1 cellular context compared by ENCODE assay signal in genomic region chr4:102687373-102687981, GRCh38.
TF ChIP-seq lines count a peak whose summit lies in the region.

No MANE protein-coding gene starts in this region.

TF ChIP-seq in SK-N-SH treated with all-trans-retinoic acid at 6 μM for 48 hours, 23 proteins besides CTCF, POLR2A, EP300 and RAD21 (continued from another document):
- TF ChIP-seq, protein P1, sequence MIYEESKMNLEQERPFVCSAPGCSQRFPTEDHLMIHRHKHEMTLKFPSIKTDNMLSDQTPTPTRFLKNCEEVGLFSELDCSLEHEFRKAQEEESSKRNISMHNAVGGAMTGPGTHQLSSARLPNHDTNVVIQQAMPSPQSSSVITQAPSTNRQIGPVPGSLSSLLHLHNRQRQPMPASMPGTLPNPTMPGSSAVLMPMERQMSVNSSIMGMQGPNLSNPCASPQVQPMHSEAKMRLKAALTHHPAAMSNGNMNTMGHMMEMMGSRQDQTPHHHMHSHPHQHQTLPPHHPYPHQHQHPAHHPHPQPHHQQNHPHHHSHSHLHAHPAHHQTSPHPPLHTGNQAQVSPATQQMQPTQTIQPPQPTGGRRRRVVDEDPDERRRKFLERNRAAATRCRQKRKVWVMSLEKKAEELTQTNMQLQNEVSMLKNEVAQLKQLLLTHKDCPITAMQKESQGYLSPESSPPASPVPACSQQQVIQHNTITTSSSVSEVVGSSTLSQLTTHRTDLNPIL (CRISPR knock-in tag; IDR thresholded peaks at IDR 0.05; ENCODE audit: low read depth) = no peak
- TF ChIP-seq CSDC2 (CRISPR knock-in tag; IDR thresholded peaks at IDR 0.05) = no peak
- TF ChIP-seq ISL1 (CRISPR knock-in tag; IDR thresholded peaks at IDR 0.05) = no peak
- TF ChIP-seq RARB (CRISPR knock-in tag; IDR thresholded peaks at IDR 0.05) = no peak
- TF ChIP-seq CSRNP3 (CRISPR knock-in tag; IDR thresholded peaks at IDR 0.05) = no peak
- no peak for TF ChIP-seq ZC3H10 (CRISPR knock-in tag; IDR thresholded peaks at IDR 0.05)
- no peak for TF ChIP-seq ZNF8 (CRISPR knock-in tag; IDR thresholded peaks at IDR 0.05)
- TF ChIP-seq ARNTL (CRISPR knock-in tag; IDR thresholded peaks at IDR 0.05; ENCODE audit: borderline replicate concordance, low read depth) = no peak
- TF ChIP-seq SNAI2 (CRISPR knock-in tag; IDR thresholded peaks at IDR 0.05) = no peak
